Comparison of ENCODE assay signal across 9 cellular contexts in the genomic region with DNA sequence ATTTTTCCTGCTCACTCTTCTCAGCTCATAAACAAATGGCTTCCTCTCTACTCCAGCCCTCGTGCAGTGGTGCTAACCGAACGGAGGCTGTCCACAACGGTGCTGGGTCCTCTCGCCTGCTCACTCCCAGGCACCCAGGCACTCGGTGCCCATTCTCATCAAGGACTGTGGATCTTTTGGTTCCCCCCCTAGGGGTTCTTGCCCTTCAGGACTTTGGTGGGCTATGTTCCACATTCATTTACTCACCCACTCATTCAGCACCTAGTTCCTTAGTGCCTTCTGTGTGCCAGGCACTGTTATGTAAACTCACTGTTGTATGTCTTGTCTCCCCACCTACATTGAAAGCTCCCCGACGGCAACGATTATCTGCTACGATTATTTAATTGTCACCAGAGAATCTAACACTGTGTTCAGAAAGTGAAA.
A peak's percentile ranks its signal among the peaks of the same experiment; 100 is the strongest.
DNase-seq lines count a peak whose midpoint lies in the region; ATAC-seq and TF ChIP-seq lines count a peak whose summit lies in the region.
"Had no signal": no experiment of that assay in that cellular context is flagged by ENCODE, and none has a peak within 500 bp of the region (broad histone marks: within the 10 kb centered on the region; RNA-seq: fewer than 3 reads in every experiment).

No MANE protein-coding gene starts in this region.

- H3K27me3 ChIP-seq in ACC112 (ENCODE audit: insufficient read depth, low read length) (no peaks in the 10 kb centered on the region), Loucy (ENCODE audit: insufficient read depth, low read length, poor library complexity, severe bottlenecking) (no peaks in the 10 kb centered on the region)

- DNase-seq in choroid plexus epithelial cell (ENCODE audit: low read depth) (peak; percentile 46), medulla oblongata (ENCODE audit: extremely low spot score) (no peak)
- peak in 1 of 10 donors; percentile 48 for DNase-seq in naive thymus-derived CD8-positive, alpha-beta T cell
- no peak for DNase-seq in NK-92 treated with Interleukin-12 subunit alpha and Interleukin-12 subunit beta, amount 100 ng/mL, for 24 hours (lab: John Stamatoyannopoulos, UW)
- DNase-seq: OCI-M1 had no signal

- H3K4me3 ChIP-seq in ACC112 (ENCODE audit: low read depth, low read length) (peak overlapping the region; percentile 31), Loucy (ENCODE audit: low read length, poor library complexity, severe bottlenecking) (peak overlapping the region; percentile 18), choroid plexus epithelial cell (ENCODE audit: low read depth, low read length) (no peak overlapping the region)

- H3K9ac ChIP-seq in Loucy (ENCODE audit: low read depth, low read length, poor library complexity, severe bottlenecking): peak overlapping the region; percentile 30

- H3K9me3 Mint-ChIP-seq in naive thymus-derived CD8-positive, alpha-beta T cell: no peaks in the 10 kb centered on the region

- H3F3A ChIP-seq in Loucy (ENCODE audit: low read depth): no peaks in the 10 kb centered on the region

- H3K79me2 ChIP-seq in ACC112 (ENCODE audit: control insufficient read depth, insufficient read depth, low read length, unreplicated experiment): peaks cover 23% of the 10 kb centered on the region
- peaks cover 74% of the 10 kb centered on the region for H3K79me2 ChIP-seq in Loucy (ENCODE audit: insufficient read depth, low read length)

- H3K36me3 ChIP-seq in ACC112 (ENCODE audit: insufficient read depth, low read length) (no peaks in the 10 kb centered on the region), Loucy (ENCODE audit: insufficient read depth, low read length) (no peaks in the 10 kb centered on the region)

- POLR2A ChIA-PET in naive thymus-derived CD8-positive, alpha-beta T cell (lab: Charles Lee): interaction anchor here (0.9 to 2.4 kb wide), 12 partner anchors 8 to 280 kb away, joined by 3 to 12 read pairs (median 5); a partner anchor contains a TSS

- peak overlapping the region; percentile 55 for H3K4me2 ChIP-seq in Loucy (ENCODE audit: low read depth, low read length, poor library complexity, severe bottlenecking)

- H4K20me1 ChIP-seq in Loucy (ENCODE audit: insufficient read depth, low read length, poor library complexity, severe bottlenecking): peaks cover 3% of the 10 kb centered on the region

- H3K9me2 ChIP-seq in Loucy (replicated peaks; ENCODE audit: low read depth, low read length): no peaks in the 10 kb centered on the region

- H3K36me3 Mint-ChIP-seq in naive thymus-derived CD8-positive, alpha-beta T cell: peaks cover 0 to under 1% (median 0%) of the 10 kb centered on the region in 3 donors

- H2AFZ ChIP-seq in ACC112 (ENCODE audit: low read length, unreplicated experiment) (no peak overlapping the region), Loucy (ENCODE audit: low read length) (no peak overlapping the region)

- H3K4me1 ChIP-seq in ACC112 (ENCODE audit: control insufficient read depth, insufficient read depth, low read length, unreplicated experiment): peaks cover 64% of the 10 kb centered on the region
- H3K4me1 ChIP-seq in Loucy (ENCODE audit: insufficient read depth, low read length, poor library complexity, severe bottlenecking): peaks cover 63% of the 10 kb centered on the region

- peak overlapping the region; percentile 94 to 100 (median 98) for H3K27ac Mint-ChIP-seq in naive thymus-derived CD8-positive, alpha-beta T cell

- H3K4me1 Mint-ChIP-seq in naive thymus-derived CD8-positive, alpha-beta T cell: peaks cover 59 to 95% (median 91%) of the 10 kb centered on the region in 4 donors

- ATAC-seq in naive thymus-derived CD8-positive, alpha-beta T cell: peak; percentile 48 to 52
- ATAC-seq in HG02870 (IDR thresholded peaks at IDR 0.05; ENCODE audit: unreplicated experiment): no peak
- no peak for ATAC-seq in GM21447 (IDR thresholded peaks at IDR 0.05; ENCODE audit: unreplicated experiment)

- H3K27ac ChIP-seq in ACC112 (ENCODE audit: low read depth, low read length): peak overlapping the region; percentile 87

- H3K4me3 Mint-ChIP-seq in naive thymus-derived CD8-positive, alpha-beta T cell: peak overlapping the region; percentile 79 to 92 (median 88)

- H3K27me3 Mint-ChIP-seq in naive thymus-derived CD8-positive, alpha-beta T cell: no peaks in the 10 kb centered on the region

- TF ChIP-seq CTCF in Loucy (conservative IDR thresholded peaks at IDR 0.05; ENCODE audit: low read length) (no peak), choroid plexus epithelial cell (conservative IDR thresholded peaks at IDR 0.05; ENCODE audit: low read depth, low read length) (no peak)

- H3K9me3 ChIP-seq in Loucy (ENCODE audit: insufficient read depth, low read depth, low read length): no peaks in the 10 kb centered on the region

Comparison
In these comparisons a context has a peak if more than half of its experiments do, and no peak if none do; other contexts are left out.
1. ATAC-seq: peak in naive thymus-derived CD8-positive, alpha-beta T cell (2 of 2); none in HG02870 (single experiment) and GM21447 (single experiment).